8 cellular contexts compared by ENCODE assay signal in the genomic region with DNA sequence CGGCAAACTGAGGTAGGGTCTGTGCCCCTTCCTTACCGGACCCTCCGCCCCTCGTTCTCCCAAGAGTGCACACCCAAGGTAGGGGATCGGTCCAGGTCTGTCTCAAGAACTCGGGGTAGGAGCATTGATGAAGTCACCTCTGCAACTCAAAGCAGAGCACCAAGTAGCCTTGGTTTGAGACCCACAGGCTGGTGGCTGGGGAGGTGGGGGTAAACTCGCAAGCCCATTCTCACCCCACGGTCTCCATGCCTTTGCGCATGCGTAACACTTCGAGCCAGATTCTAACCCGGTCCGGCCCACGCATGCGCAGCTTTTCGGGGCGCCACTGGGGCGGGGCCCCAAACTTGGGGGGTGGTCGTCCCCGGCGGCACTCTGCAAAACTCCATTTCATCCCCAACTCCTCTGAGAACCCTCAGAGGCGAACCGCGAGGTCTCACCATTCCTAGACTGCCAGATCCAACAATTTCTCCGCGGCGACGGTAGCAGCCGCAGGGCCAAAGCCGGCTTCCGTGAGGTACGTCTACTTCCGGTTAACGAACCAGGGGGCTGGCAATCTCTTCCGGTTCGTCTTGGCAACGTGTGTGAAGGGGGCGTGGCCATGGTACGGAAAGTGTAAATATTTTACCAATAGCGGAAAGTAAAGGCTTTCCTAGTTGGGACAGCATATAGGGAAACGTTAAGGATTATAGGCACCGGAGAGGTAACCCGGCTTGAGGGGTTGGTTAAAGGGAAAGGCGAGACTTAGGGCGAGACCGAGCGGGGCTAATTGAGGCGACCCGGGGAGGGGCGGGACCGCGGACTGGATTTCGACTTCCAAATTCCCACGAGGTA. TPM values are rescaled to one million over a fixed set of nuclear protein-coding genes. Genes with fewer than 3 reads are reported as not detected.
DNase-seq lines count a peak whose midpoint lies in the region; ATAC-seq, FAIRE-seq and TF ChIP-seq lines count a peak whose summit lies in the region.

A gene with protein sequence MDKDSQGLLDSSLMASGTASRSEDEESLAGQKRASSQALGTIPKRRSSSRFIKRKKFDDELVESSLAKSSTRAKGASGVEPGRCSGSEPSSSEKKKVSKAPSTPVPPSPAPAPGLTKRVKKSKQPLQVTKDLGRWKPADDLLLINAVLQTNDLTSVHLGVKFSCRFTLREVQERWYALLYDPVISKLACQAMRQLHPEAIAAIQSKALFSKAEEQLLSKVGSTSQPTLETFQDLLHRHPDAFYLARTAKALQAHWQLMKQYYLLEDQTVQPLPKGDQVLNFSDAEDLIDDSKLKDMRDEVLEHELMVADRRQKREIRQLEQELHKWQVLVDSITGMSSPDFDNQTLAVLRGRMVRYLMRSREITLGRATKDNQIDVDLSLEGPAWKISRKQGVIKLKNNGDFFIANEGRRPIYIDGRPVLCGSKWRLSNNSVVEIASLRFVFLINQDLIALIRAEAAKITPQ (minus strand): TSS at position 532 of the 831 bp plus-strand sequence. CDS start 1,411 bp downstream, outside the sequence.

- peaks cover 6% of the 10 kb centered on the region for H4K20me1 ChIP-seq in astrocyte (ENCODE audit: insufficient read depth, low read length)

- peak within 1 kb of the TSS; percentile 98 for H3K4me3 Mint-ChIP-seq in T-helper 2 cell treated with Interferon-gamma antibody and Interleukin-4, amounts not matched to agents 5 μg/mL and 100 μg/mL, for 36 hours
- peak within 1 kb of the TSS; percentile 98 for H3K4me3 Mint-ChIP-seq in astrocyte (ENCODE audit: unreplicated experiment)

- TF ChIP-seq CTCF in astrocyte (IDR thresholded peaks at IDR 0.05; ENCODE audit: insufficient read depth, low read depth, low read length), result no peak

- H3K27me3 Mint-ChIP-seq in T-helper 2 cell treated with Interferon-gamma antibody and Interleukin-4, amounts not matched to agents 5 μg/mL and 100 μg/mL, for 36 hours (ENCODE audit: low read depth), result no peaks in the 10 kb centered on the region
- H3K27me3 Mint-ChIP-seq in astrocyte (ENCODE audit: low read depth, unreplicated experiment), result no peaks in the 10 kb centered on the region

- peaks cover 63% of the 10 kb centered on the region for H3K79me2 ChIP-seq in astrocyte (ENCODE audit: insufficient read depth, low read length)

- H3K9ac ChIP-seq in astrocyte (ENCODE audit: low read length), result peak within 1 kb of the TSS; percentile 94

- DNase-seq in NCI-H1930 (lab: John Stamatoyannopoulos, UW) (peak; percentile 80 to 87), astrocyte (ENCODE audit: low read depth) (peak; percentile 78), hepatic stellate cell (ENCODE audit: low spot score) (peak; percentile 99), renal cortical epithelial cell (ENCODE audit: low read depth) (peak; percentile 90)
- DNase-seq in T-helper 2 cell treated with Interferon-gamma antibody and Interleukin-4, amounts not matched to agents 5 μg/mL and 100 μg/mL, for 36 hours (ENCODE audit: low spot score), result peak; percentile 87

- no peaks in the 10 kb centered on the region for H3K27me3 ChIP-seq in astrocyte (ENCODE audit: insufficient read depth, low read length)

- ATAC-seq in GM18498 (IDR thresholded peaks at IDR 0.05; ENCODE audit: unreplicated experiment) (peak; percentile 85), HG02938 (IDR thresholded peaks at IDR 0.05; ENCODE audit: unreplicated experiment) (peak; percentile 86), HG03457 (IDR thresholded peaks at IDR 0.05; ENCODE audit: unreplicated experiment) (no peak)

- no peaks in the 10 kb centered on the region for H3K36me3 ChIP-seq in astrocyte (ENCODE audit: insufficient read depth, low read length)

- FAIRE-seq in astrocyte (lab: Jason Lieb, UNC), result no peak

- H3K27ac ChIP-seq in astrocyte (ENCODE audit: low read depth, low read length), result peak within 1 kb of the TSS; percentile 92

- H3K4me1 Mint-ChIP-seq in T-helper 2 cell treated with Interferon-gamma antibody and Interleukin-4, amounts not matched to agents 5 μg/mL and 100 μg/mL, for 36 hours (ENCODE audit: low read depth), result peaks cover 40% of the 10 kb centered on the region
- H3K4me1 Mint-ChIP-seq in astrocyte (ENCODE audit: low read depth, unreplicated experiment), result peaks cover 9% of the 10 kb centered on the region

- H2AFZ ChIP-seq in astrocyte (ENCODE audit: low read depth, low read length), result peak within 1 kb of the TSS; percentile 92

- peak within 1 kb of the TSS; percentile 96 for H3K4me2 ChIP-seq in astrocyte (ENCODE audit: low read length)

- H3K27ac Mint-ChIP-seq in T-helper 2 cell treated with Interferon-gamma antibody and Interleukin-4, amounts not matched to agents 5 μg/mL and 100 μg/mL, for 36 hours, result peak within 1 kb of the TSS; percentile 99
- H3K27ac Mint-ChIP-seq in astrocyte (ENCODE audit: unreplicated experiment), result peak within 1 kb of the TSS; percentile 98

- H3K4me1 ChIP-seq in astrocyte (ENCODE audit: insufficient read depth, low read length), result peaks cover 7% of the 10 kb centered on the region

- H3K36me3 Mint-ChIP-seq in T-helper 2 cell treated with Interferon-gamma antibody and Interleukin-4, amounts not matched to agents 5 μg/mL and 100 μg/mL, for 36 hours (ENCODE audit: low read depth), result peaks cover 26% of the 10 kb centered on the region
- peaks cover 16% of the 10 kb centered on the region for H3K36me3 Mint-ChIP-seq in astrocyte (ENCODE audit: low read depth, unreplicated experiment)

- no peaks in the 10 kb centered on the region for H3K9me3 ChIP-seq in astrocyte (ENCODE audit: insufficient read depth, low read depth, low read length)

- H3K4me3 ChIP-seq in astrocyte (ENCODE audit: insufficient read depth, low read depth, low read length), result peak within 1 kb of the TSS; percentile 88

- H3K9me3 Mint-ChIP-seq in T-helper 2 cell treated with Interferon-gamma antibody and Interleukin-4, amounts not matched to agents 5 μg/mL and 100 μg/mL, for 36 hours, result no peaks in the 10 kb centered on the region
- H3K9me3 Mint-ChIP-seq in astrocyte (ENCODE audit: unreplicated experiment), result no peaks in the 10 kb centered on the region

RNA-seq across cellular contexts. Expression of the gene that starts here (rescaled TPM):
- total RNA-seq in astrocyte, result 41.3 and 45.2 TPM in 2 replicates
- total RNA-seq in renal cortical epithelial cell, result 52.1 and 66.9 TPM in 2 replicates
